ENCODE assay signal across 24 cellular contexts in genomic region chr6:103001724-103002123, GRCh38.
"Had no signal": no experiment of that assay in that cellular context is flagged by ENCODE, and none has a peak within 500 bp of the region (broad histone marks: within the 10 kb centered on the region; RNA-seq: fewer than 3 reads in every experiment).

No MANE protein-coding gene starts in this region.

- H3K4me1 ChIP-seq: colonic mucosa, esophagus muscularis mucosa, gastrocnemius medialis, left lung, lower lobe of right lung, testis, tibial nerve, upper lobe of right lung, vagina had no signal

- H3K4me3 ChIP-seq: colonic mucosa, esophagus muscularis mucosa, gastrocnemius medialis, left lung, lower lobe of right lung, ovary, testis, tibial nerve, upper lobe of right lung, vagina had no signal

- H3K27ac Mint-ChIP-seq: immature natural killer cell; memory B cell; natural killer cell; stimulated activated naive B cell treated with anti-CD40 and anti-IgM and Interleukin-4, amounts not matched to agents 10 μg/mL and 1 μg/mL and 100 μg/mL, for 72 hours; stimulated activated naive CD8-positive, alpha-beta T cell treated with anti-CD3 and anti-CD28 coated beads, Interleukin-15, amount 100 ng/mL, for 72 hours had no signal

- H3K4me1 Mint-ChIP-seq: immature natural killer cell; memory B cell; natural killer cell; stimulated activated naive B cell treated with anti-CD40 and anti-IgM and Interleukin-4, amounts not matched to agents 10 μg/mL and 1 μg/mL and 100 μg/mL, for 72 hours; stimulated activated naive CD8-positive, alpha-beta T cell treated with anti-CD3 and anti-CD28 coated beads, Interleukin-15, amount 100 ng/mL, for 72 hours had no signal

- H3K27ac ChIP-seq: colonic mucosa, epithelial cell of prostate, esophagus muscularis mucosa, gastrocnemius medialis, left lung, lower lobe of right lung, ovary, testis, tibial nerve, upper lobe of right lung, vagina had no signal

- H3K27me3 ChIP-seq: colonic mucosa, esophagus muscularis mucosa, gastrocnemius medialis, ovary, testis, tibial nerve, upper lobe of right lung, vagina had no signal

- H3K4me3 Mint-ChIP-seq: immature natural killer cell; memory B cell; natural killer cell; stimulated activated naive B cell treated with anti-CD40 and anti-IgM and Interleukin-4, amounts not matched to agents 10 μg/mL and 1 μg/mL and 100 μg/mL, for 72 hours; stimulated activated naive CD8-positive, alpha-beta T cell treated with anti-CD3 and anti-CD28 coated beads, Interleukin-15, amount 100 ng/mL, for 72 hours had no signal

- H3K36me3 Mint-ChIP-seq: memory B cell had no signal

- H3K36me3 ChIP-seq: colonic mucosa, esophagus muscularis mucosa, gastrocnemius medialis, left lung, lower lobe of right lung, ovary, tibial nerve, upper lobe of right lung, vagina had no signal

- ATAC-seq: gastrocnemius medialis; left lung; lower lobe of right lung; natural killer cell; sciatic nerve; stimulated activated naive B cell treated with anti-CD40 and anti-IgM and Interleukin-4, amounts not matched to agents 10 μg/mL and 1 μg/mL and 100 μg/mL, for 72 hours; stimulated activated naive CD8-positive, alpha-beta T cell treated with anti-CD3 and anti-CD28 coated beads, Interleukin-15, amount 100 ng/mL, for 72 hours; upper lobe of right lung had no signal

- DNase-seq: colonic mucosa; dermis blood vessel endothelial cell; effector CD4-positive, alpha-beta T cell; gastrocnemius medialis; glutamatergic neuron; immature natural killer cell; left lung; lower lobe of right lung; natural killer cell; nucleus accumbens; ovary; retina; stimulated activated CD4-positive, alpha-beta T cell treated with anti-CD3 and anti-CD28 coated beads, Interleukin-2, amount 100 ng/mL, for 24 hours; stimulated activated CD4-positive, alpha-beta T cell treated with anti-CD3 and anti-CD28 coated beads, Interleukin-4, amount 100 ng/mL, for 4 hours; stimulated activated naive B cell treated with anti-CD40 and anti-IgM and Interleukin-4, amounts not matched to agents 10 μg/mL and 1 μg/mL and 100 μg/mL, for 72 hours; stimulated activated naive CD8-positive, alpha-beta T cell treated with anti-CD3 and anti-CD28 coated beads, Interleukin-15, amount 100 ng/mL, for 72 hours; upper lobe of right lung had no signal

- H3K9me3 ChIP-seq: colonic mucosa, esophagus muscularis mucosa, gastrocnemius medialis, lower lobe of right lung, ovary, testis, tibial nerve, upper lobe of right lung, vagina had no signal

- H3K27me3 Mint-ChIP-seq: memory B cell; stimulated activated naive B cell treated with anti-CD40 and anti-IgM and Interleukin-4, amounts not matched to agents 10 μg/mL and 1 μg/mL and 100 μg/mL, for 72 hours; stimulated activated naive CD8-positive, alpha-beta T cell treated with anti-CD3 and anti-CD28 coated beads, Interleukin-15, amount 100 ng/mL, for 72 hours had no signal
